In genomic region chr5:64834037-64834436, GRCh38 we compare ENCODE assay signal across 2 cellular contexts.
TF ChIP-seq lines count a peak whose summit lies in the region.

No MANE protein-coding gene starts in this region.

TF ChIP-seq in GM23338, 12 proteins besides CTCF, POLR2A, EP300 and RAD21 (continued from another document):
- no peak for TF ChIP-seq ZNF114 (CRISPR knock-in tag; IDR thresholded peaks at IDR 0.05)
- TF ChIP-seq CREB1 (CRISPR knock-in tag; IDR thresholded peaks at IDR 0.05; ENCODE audit: low read depth), result no peak
- TF ChIP-seq, protein P1, sequence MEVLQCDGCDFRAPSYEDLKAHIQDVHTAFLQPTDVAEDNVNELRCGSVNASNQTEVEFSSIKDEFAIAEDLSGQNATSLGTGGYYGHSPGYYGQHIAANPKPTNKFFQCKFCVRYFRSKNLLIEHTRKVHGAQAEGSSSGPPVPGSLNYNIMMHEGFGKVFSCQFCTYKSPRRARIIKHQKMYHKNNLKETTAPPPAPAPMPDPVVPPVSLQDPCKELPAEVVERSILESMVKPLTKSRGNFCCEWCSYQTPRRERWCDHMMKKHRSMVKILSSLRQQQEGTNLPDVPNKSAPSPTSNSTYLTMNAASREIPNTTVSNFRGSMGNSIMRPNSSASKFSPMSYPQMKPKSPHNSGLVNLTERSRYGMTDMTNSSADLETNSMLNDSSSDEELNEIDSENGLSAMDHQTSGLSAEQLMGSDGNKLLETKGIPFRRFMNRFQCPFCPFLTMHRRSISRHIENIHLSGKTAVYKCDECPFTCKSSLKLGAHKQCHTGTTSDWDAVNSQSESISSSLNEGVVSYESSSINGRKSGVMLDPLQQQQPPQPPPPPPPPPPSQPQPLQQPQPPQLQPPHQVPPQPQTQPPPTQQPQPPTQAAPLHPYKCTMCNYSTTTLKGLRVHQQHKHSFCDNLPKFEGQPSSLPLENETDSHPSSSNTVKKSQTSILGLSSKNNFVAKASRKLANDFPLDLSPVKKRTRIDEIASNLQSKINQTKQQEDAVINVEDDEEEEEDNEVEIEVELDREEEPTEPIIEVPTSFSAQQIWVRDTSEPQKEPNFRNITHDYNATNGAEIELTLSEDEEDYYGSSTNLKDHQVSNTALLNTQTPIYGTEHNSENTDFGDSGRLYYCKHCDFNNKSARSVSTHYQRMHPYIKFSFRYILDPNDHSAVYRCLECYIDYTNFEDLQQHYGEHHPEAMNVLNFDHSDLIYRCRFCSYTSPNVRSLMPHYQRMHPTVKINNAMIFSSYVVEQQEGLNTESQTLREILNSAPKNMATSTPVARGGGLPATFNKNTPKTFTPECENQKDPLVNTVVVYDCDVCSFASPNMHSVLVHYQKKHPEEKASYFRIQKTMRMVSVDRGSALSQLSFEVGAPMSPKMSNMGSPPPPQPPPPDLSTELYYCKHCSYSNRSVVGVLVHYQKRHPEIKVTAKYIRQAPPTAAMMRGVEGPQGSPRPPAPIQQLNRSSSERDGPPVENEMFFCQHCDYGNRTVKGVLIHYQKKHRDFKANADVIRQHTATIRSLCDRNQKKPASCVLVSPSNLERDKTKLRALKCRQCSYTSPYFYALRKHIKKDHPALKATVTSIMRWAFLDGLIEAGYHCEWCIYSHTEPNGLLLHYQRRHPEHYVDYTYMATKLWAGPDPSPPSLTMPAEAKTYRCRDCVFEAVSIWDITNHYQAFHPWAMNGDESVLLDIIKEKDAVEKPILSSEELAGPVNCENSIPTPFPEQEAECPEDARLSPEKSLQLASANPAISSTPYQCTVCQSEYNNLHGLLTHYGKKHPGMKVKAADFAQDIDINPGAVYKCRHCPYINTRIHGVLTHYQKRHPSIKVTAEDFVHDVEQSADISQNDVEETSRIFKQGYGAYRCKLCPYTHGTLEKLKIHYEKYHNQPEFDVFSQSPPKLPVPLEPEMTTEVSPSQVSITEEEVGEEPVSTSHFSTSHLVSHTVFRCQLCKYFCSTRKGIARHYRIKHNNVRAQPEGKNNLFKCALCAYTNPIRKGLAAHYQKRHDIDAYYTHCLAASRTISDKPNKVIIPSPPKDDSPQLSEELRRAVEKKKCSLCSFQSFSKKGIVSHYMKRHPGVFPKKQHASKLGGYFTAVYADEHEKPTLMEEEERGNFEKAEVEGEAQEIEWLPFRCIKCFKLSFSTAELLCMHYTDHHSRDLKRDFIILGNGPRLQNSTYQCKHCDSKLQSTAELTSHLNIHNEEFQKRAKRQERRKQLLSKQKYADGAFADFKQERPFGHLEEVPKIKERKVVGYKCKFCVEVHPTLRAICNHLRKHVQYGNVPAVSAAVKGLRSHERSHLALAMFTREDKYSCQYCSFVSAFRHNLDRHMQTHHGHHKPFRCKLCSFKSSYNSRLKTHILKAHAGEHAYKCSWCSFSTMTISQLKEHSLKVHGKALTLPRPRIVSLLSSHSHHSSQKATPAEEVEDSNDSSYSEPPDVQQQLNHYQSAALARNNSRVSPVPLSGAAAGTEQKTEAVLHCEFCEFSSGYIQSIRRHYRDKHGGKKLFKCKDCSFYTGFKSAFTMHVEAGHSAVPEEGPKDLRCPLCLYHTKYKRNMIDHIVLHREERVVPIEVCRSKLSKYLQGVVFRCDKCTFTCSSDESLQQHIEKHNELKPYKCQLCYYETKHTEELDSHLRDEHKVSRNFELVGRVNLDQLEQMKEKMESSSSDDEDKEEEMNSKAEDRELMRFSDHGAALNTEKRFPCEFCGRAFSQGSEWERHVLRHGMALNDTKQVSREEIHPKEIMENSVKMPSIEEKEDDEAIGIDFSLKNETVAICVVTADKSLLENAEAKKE (CRISPR knock-in tag; IDR thresholded peaks at IDR 0.05), result no peak
- no peak for TF ChIP-seq EZH2 (IDR thresholded peaks at IDR 0.05; ENCODE audit: low read depth, unreplicated experiment)
- no peak for TF ChIP-seq JUNB (IDR thresholded peaks at IDR 0.05; ENCODE audit: unreplicated experiment)

TF ChIP-seq in SK-N-SH treated with all-trans-retinoic acid at 6 μM for 48 hours, 23 proteins besides CTCF, POLR2A, EP300 and RAD21 (continued from another document):
- TF ChIP-seq, protein P2, sequence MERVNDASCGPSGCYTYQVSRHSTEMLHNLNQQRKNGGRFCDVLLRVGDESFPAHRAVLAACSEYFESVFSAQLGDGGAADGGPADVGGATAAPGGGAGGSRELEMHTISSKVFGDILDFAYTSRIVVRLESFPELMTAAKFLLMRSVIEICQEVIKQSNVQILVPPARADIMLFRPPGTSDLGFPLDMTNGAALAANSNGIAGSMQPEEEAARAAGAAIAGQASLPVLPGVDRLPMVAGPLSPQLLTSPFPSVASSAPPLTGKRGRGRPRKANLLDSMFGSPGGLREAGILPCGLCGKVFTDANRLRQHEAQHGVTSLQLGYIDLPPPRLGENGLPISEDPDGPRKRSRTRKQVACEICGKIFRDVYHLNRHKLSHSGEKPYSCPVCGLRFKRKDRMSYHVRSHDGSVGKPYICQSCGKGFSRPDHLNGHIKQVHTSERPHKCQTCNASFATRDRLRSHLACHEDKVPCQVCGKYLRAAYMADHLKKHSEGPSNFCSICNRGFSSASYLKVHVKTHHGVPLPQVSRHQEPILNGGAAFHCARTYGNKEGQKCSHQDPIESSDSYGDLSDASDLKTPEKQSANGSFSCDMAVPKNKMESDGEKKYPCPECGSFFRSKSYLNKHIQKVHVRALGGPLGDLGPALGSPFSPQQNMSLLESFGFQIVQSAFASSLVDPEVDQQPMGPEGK (CRISPR knock-in tag; IDR thresholded peaks at IDR 0.05; ENCODE audit: borderline replicate concordance), result no peak
- no peak for TF ChIP-seq PPARA (CRISPR knock-in tag; IDR thresholded peaks at IDR 0.05; ENCODE audit: borderline replicate concordance)
- no peak for TF ChIP-seq CSDC2 (CRISPR knock-in tag; IDR thresholded peaks at IDR 0.05)
- TF ChIP-seq, protein P3, sequence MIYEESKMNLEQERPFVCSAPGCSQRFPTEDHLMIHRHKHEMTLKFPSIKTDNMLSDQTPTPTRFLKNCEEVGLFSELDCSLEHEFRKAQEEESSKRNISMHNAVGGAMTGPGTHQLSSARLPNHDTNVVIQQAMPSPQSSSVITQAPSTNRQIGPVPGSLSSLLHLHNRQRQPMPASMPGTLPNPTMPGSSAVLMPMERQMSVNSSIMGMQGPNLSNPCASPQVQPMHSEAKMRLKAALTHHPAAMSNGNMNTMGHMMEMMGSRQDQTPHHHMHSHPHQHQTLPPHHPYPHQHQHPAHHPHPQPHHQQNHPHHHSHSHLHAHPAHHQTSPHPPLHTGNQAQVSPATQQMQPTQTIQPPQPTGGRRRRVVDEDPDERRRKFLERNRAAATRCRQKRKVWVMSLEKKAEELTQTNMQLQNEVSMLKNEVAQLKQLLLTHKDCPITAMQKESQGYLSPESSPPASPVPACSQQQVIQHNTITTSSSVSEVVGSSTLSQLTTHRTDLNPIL (CRISPR knock-in tag; IDR thresholded peaks at IDR 0.05; ENCODE audit: low read depth), result no peak
